In the genomic region with DNA sequence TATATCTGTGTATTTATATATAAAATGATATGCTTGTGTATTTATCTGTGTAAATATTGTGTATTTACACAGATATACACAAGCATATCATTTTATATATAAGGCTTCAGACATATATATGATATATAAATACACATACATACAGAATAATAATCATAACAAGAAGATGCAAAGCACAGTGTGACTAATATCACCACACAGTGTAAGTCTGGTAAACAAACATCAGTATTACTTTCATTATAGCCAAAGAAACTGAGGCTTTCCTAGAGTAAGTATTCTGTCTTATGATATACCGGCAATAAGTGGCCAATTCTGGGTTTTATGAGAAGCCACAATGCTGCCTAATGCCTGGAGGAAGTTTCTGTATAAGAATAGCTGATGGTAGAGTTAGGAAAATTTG, we compare ENCODE assay signal across 23 cellular contexts. TPM values are rescaled to one million over a fixed set of nuclear protein-coding genes. Genes with fewer than 3 reads are reported as not detected.
DNase-seq lines count a peak whose midpoint lies in the region; ATAC-seq and TF ChIP-seq lines count a peak whose summit lies in the region.
"Had no signal": no experiment of that assay in that cellular context is flagged by ENCODE, and none has a peak within 500 bp of the region (broad histone marks: within the 10 kb centered on the region; RNA-seq: fewer than 3 reads in every experiment).

No MANE protein-coding gene starts in this region.

- H3K4me1 Mint-ChIP-seq in chondrocyte (ENCODE audit: low read depth), result peaks cover 21% of the 10 kb centered on the region
- H3K4me1 Mint-ChIP-seq: CD8-positive, alpha-beta memory T cell had no signal

- POLR2A ChIA-PET in RWPE1 (lab: Yijun Ruan, JAX; ENCODE audit: low non-redundant PET), result no interaction called here

- H3K27ac ChIP-seq in RWPE1, result no peak overlapping the region

- no peaks in the 10 kb centered on the region for H3K27me3 Mint-ChIP-seq in chondrocyte (ENCODE audit: low read depth)
- H3K27me3 Mint-ChIP-seq: CD8-positive, alpha-beta memory T cell had no signal

- H3K27ac Mint-ChIP-seq in chondrocyte (ENCODE audit: unreplicated experiment), result no peak overlapping the region
- H3K27ac Mint-ChIP-seq: CD8-positive, alpha-beta memory T cell had no signal

- no peak overlapping the region for H3K4me3 Mint-ChIP-seq in chondrocyte (ENCODE audit: unreplicated experiment)
- H3K4me3 Mint-ChIP-seq: CD8-positive, alpha-beta memory T cell had no signal

- ATAC-seq in GM19035 (IDR thresholded peaks at IDR 0.05; ENCODE audit: unreplicated experiment) (peak; percentile 58), HG02610 (IDR thresholded peaks at IDR 0.05; ENCODE audit: unreplicated experiment) (peak; percentile 86), HG03521 (IDR thresholded peaks at IDR 0.05; ENCODE audit: unreplicated experiment) (peak; percentile 50)
- ATAC-seq: PC-3, SK-N-SH treated with all-trans-retinoic acid at 6 μM for 48 hours had no signal

- no peak for TF ChIP-seq CTCF in RWPE1 (conservative IDR thresholded peaks at IDR 0.05; ENCODE audit: low read depth)
- TF ChIP-seq CTCF in chondrocyte (IDR thresholded peaks at IDR 0.05), result no peak

- CTCF ChIA-PET in RWPE1 (lab: Yijun Ruan, JAX), result interaction anchor here (0.9 kb wide), 1 partner anchor 76 kb away, joined by 3 read pairs; no protein-coding TSS in a partner anchor

- DNase-seq in cerebellar nuclear complex (lab: John Stamatoyannopoulos, UW), result no peak
- DNase-seq in DMS53 treated with DMSO at 0.1 percent for 48 hours (lab: John Stamatoyannopoulos, UW; ENCODE audit: unreplicated experiment), result no peak
- DNase-seq in RWPE1 (ENCODE audit: low spot score), result no peak
- no peak for DNase-seq in chondrocyte (ENCODE audit: low spot score)
- DNase-seq: ACHN; C1 segment of cervical spinal cord; CD8-positive, alpha-beta memory T cell; DMS53; HCEC 1CT; Kasumi-1; MG63; NCI-H1048; NCI-H1436; NCI-H2029; NCI-H526; PC-3; RPMI8226; SIG-M5; T-helper 1 cell had no signal

- no peaks in the 10 kb centered on the region for H3K9me3 Mint-ChIP-seq in chondrocyte (ENCODE audit: low read depth)

- peaks cover 36% of the 10 kb centered on the region for H3K36me3 Mint-ChIP-seq in chondrocyte (ENCODE audit: low read depth)

RNA-seq across cellular contexts. Expression of a gene that starts 29.9 kb away (rescaled TPM):
- total RNA-seq in chondrocyte, result 12.1 to 18.9 TPM (median 13.6 TPM) in 3 replicates
